ENCODE assay signal across 2 cellular contexts in genomic region chr21:32371913-32372314, GRCh38.
A peak's percentile ranks its signal among the peaks of the same experiment; 100 is the strongest.
TF ChIP-seq lines count a peak whose summit lies in the region.

No MANE protein-coding gene starts in this region.

TF ChIP-seq in liver, 16 proteins besides CTCF, POLR2A, EP300 and RAD21:
- peak; percentile 32 for TF ChIP-seq NR2F2 (IDR thresholded peaks at IDR 0.05)
- peak in 1 of 2 donors; percentile 11 for TF ChIP-seq JUND (IDR thresholded peaks at IDR 0.05)
- no peak for TF ChIP-seq ATF3 (IDR thresholded peaks at IDR 0.05)

TF ChIP-seq in HepG2, 621 proteins besides CTCF, POLR2A, EP300 and RAD21:
- TF ChIP-seq PATZ1 (CRISPR knock-in tag; IDR thresholded peaks at IDR 0.05): no peak
- no peak for TF ChIP-seq PRDM15 (CRISPR knock-in tag; IDR thresholded peaks at IDR 0.05)
- TF ChIP-seq ZNF770 (CRISPR knock-in tag; IDR thresholded peaks at IDR 0.05): no peak
- no peak for TF ChIP-seq MXD4 (CRISPR knock-in tag; IDR thresholded peaks at IDR 0.05)
- no peak for TF ChIP-seq PREB (CRISPR knock-in tag; IDR thresholded peaks at IDR 0.05)
- no peak for TF ChIP-seq ZNF136 (CRISPR knock-in tag; IDR thresholded peaks at IDR 0.05; ENCODE audit: low read depth)
- TF ChIP-seq PAXIP1 (CRISPR knock-in tag; conservative IDR thresholded peaks at IDR 0.05): no peak
- TF ChIP-seq DZIP1 (CRISPR knock-in tag; IDR thresholded peaks at IDR 0.05): no peak
- TF ChIP-seq STAT6 (CRISPR knock-in tag; IDR thresholded peaks at IDR 0.05; ENCODE audit: borderline replicate concordance): no peak
- TF ChIP-seq BORCS8-MEF2B (CRISPR knock-in tag; IDR thresholded peaks at IDR 0.05): no peak
- no peak for TF ChIP-seq SIX1 (CRISPR knock-in tag; IDR thresholded peaks at IDR 0.05; ENCODE audit: borderline replicate concordance)
- no peak for TF ChIP-seq ZNF879 (CRISPR knock-in tag; IDR thresholded peaks at IDR 0.05)
- TF ChIP-seq ZNF292 (CRISPR knock-in tag; IDR thresholded peaks at IDR 0.05; ENCODE audit: borderline replicate concordance, low read depth): no peak
- no peak for TF ChIP-seq ZNF350 (CRISPR knock-in tag; IDR thresholded peaks at IDR 0.05; ENCODE audit: borderline replicate concordance, low read depth)
- no peak for TF ChIP-seq NRL (CRISPR knock-in tag; IDR thresholded peaks at IDR 0.05; ENCODE audit: borderline replicate concordance)
